ENCODE assay signal across 23 cellular contexts in the genomic region with DNA sequence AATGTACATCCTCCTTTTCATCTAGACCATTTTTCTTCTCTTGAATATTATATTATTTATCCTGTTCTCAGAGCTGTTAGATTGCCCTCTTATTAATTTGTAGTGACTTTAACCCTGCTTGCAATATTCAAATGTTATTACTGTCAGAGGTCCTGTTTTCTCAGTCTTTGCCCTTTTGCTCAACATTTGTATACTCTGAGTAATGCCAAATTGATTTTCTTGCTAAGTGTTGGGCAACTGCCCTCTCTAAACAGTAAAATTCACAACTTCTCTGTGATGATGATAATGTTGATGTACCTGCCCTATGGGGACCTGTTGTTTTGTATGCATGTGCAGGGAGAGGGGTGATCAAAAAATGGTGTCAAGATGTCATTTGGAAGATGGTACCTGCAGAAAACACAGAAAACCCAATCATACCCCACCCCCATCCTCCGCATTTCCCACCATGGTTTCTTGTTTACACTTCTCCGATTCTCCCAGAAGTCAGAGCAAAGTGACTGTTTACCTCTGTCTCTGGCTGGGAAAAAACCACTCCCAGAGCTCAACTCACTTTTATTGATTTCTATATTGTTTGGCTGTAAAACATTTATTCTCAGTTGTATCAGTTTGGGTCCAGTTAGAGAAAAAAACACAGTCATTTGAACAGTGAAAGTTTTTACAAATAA.
DNase-seq lines count a peak whose midpoint lies in the region; ATAC-seq, FAIRE-seq and TF ChIP-seq lines count a peak whose summit lies in the region.
"Had no signal": no experiment of that assay in that cellular context is flagged by ENCODE, and none has a peak within 500 bp of the region (broad histone marks: within the 10 kb centered on the region; RNA-seq: fewer than 3 reads in every experiment).

No MANE protein-coding gene starts in this region.

- CTCF ChIA-PET in Calu3 (lab: Charles Lee) (no interaction called here), HepG2 (lab: Yijun Ruan, JAX; ENCODE audit: low intra/inter-chr PET ratio, low total read pairs) (no interaction called here)

- in situ Hi-C loops in HepG2 (cut with HindIII; ENCODE audit: extremely low pct_ligation_motif_present, low pct_unique_long_range_greater_than_20kb): no loop called here
- in situ Hi-C loops in GM13977 (cut with MboI; ENCODE audit: low pct_unique_long_range_greater_than_20kb, low sequenced_read_pairs, unreplicated experiment): no loop called here

- H2AFZ ChIP-seq in astrocyte (ENCODE audit: low read depth, low read length): no peak overlapping the region
- no peak overlapping the region for H2AFZ ChIP-seq in HepG2 (ENCODE audit: low read length)
- no peak overlapping the region for H2AFZ ChIP-seq in osteoblast (ENCODE audit: low read length)
- H2AFZ ChIP-seq: GM23248 had no signal

- H3K4me1 Mint-ChIP-seq in Calu3 (ENCODE audit: low read depth, unreplicated experiment) (peaks cover 12% of the 10 kb centered on the region), astrocyte (ENCODE audit: low read depth, unreplicated experiment) (no peaks in the 10 kb centered on the region)
- H3K4me1 Mint-ChIP-seq: B cell; CD14-positive monocyte; CD8-positive, alpha-beta memory T cell had no signal

- no peak overlapping the region for H3K4me3 Mint-ChIP-seq in Calu3 (ENCODE audit: low read depth, unreplicated experiment)
- H3K4me3 Mint-ChIP-seq in astrocyte (ENCODE audit: unreplicated experiment): no peak overlapping the region
- H3K4me3 Mint-ChIP-seq: B cell; CD14-positive monocyte; CD4-positive, alpha-beta T cell; CD8-positive, alpha-beta memory T cell had no signal

- FAIRE-seq in astrocyte (lab: Jason Lieb, UNC): peak; percentile 89
- FAIRE-seq in HepG2 (lab: Jason Lieb, UNC): peak; percentile 26
- FAIRE-seq: A204.1, GM12892, H1 had no signal

- H3K9me3 ChIP-seq in astrocyte (ENCODE audit: insufficient read depth, low read depth, low read length) (no peaks in the 10 kb centered on the region), HepG2 (ENCODE audit: low read length) (no peaks in the 10 kb centered on the region), osteoblast (ENCODE audit: low read depth, low read length) (no peaks in the 10 kb centered on the region), BE2C (no peaks in the 10 kb centered on the region)

- no peaks in the 10 kb centered on the region for H3K36me3 ChIP-seq in astrocyte (ENCODE audit: insufficient read depth, low read length)
- H3K36me3 ChIP-seq in HepG2 (replicated peaks in 1 of 2; ENCODE audit: control insufficient read depth in 1 of 2, insufficient read depth in 2 of 2, low read length in 2 of 2): no peaks in the 10 kb centered on the region
- no peaks in the 10 kb centered on the region for H3K36me3 ChIP-seq in osteoblast (ENCODE audit: insufficient read depth, low read length)
- no peaks in the 10 kb centered on the region for H3K36me3 ChIP-seq in BE2C
- H3K36me3 ChIP-seq: BLaER1 treated with 17β-estradiol and CSF1 and Interleukin-3, amounts not matched to agents 10 nM and 100 nM had no signal

- 4% methylated on average over 2 of the region's 2 CpGs for WGBS in HepG2 (ENCODE audit: low lambda C conversion rate)

- POLR2A ChIA-PET in HepG2 (lab: Yijun Ruan, JAX): no interaction called here

- no peak for TF ChIP-seq POLR2A in HepG2 (IDR thresholded peaks at IDR 0.05; ENCODE audit: insufficient read depth in 1 of 2, low read depth in 2 of 2, low read length in 2 of 2)

- no peaks in the 10 kb centered on the region for H3K36me3 Mint-ChIP-seq in Calu3 (ENCODE audit: insufficient read depth, unreplicated experiment)
- no peaks in the 10 kb centered on the region for H3K36me3 Mint-ChIP-seq in astrocyte (ENCODE audit: low read depth, unreplicated experiment)
- H3K36me3 Mint-ChIP-seq: CD14-positive monocyte; CD8-positive, alpha-beta memory T cell had no signal

- DNase-seq in Calu3 (peak; percentile 0), astrocyte (ENCODE audit: low read depth) (no peak), HepG2 (ENCODE audit: low spot score) (peak; percentile 0), osteoblast (ENCODE audit: insufficient read length, low spot score, missing footprints) (peak; percentile 14), GM10266 (ENCODE audit: extremely low spot score) (no peak), GM13977 (ENCODE audit: low spot score) (no peak), BE2C (no peak)
- DNase-seq: CD4-positive, alpha-beta T cell; CD8-positive, alpha-beta memory T cell; DMS53; DMS79 treated with DMSO at 0.1 percent for 48 hours; GF-D8; GM23248; H7; HCEC 1CT had no signal

- no peak for TF ChIP-seq EP300 in HepG2 (IDR thresholded peaks at IDR 0.05; ENCODE audit: low read depth in 2 of 2, low read length in 2 of 2)
- no peak for TF ChIP-seq EP300 in HepG2 (CRISPR knock-in tag; IDR thresholded peaks at IDR 0.05; ENCODE audit: borderline replicate concordance)

- H3K9ac ChIP-seq in astrocyte (ENCODE audit: low read length): no peak overlapping the region
- H3K9ac ChIP-seq in HepG2 (ENCODE audit: insufficient read depth, low read depth, low read length): no peak overlapping the region
- H3K9ac ChIP-seq: BLaER1 treated with 17β-estradiol and CSF1 and Interleukin-3, amounts not matched to agents 10 nM and 100 nM; GM23248 had no signal

- no peaks in the 10 kb centered on the region for H3K27me3 Mint-ChIP-seq in Calu3 (ENCODE audit: unreplicated experiment)
- no peaks in the 10 kb centered on the region for H3K27me3 Mint-ChIP-seq in astrocyte (ENCODE audit: low read depth, unreplicated experiment)
- H3K27me3 Mint-ChIP-seq: B cell; CD4-positive, alpha-beta T cell; CD8-positive, alpha-beta memory T cell had no signal

- BruUV-seq in Calu3 (replicated peaks; lab: Mats Ljungman, UMichigan) (no TSS peak), HepG2 (replicated peaks; lab: Mats Ljungman, UMichigan) (no TSS peak)

- H3K79me2 ChIP-seq in astrocyte (ENCODE audit: insufficient read depth, low read length) (no peaks in the 10 kb centered on the region), HepG2 (ENCODE audit: insufficient read depth, low read length) (no peaks in the 10 kb centered on the region), osteoblast (ENCODE audit: insufficient read depth, low read length) (no peaks in the 10 kb centered on the region)

- TF ChIP-seq CTCF in Calu3 (IDR thresholded peaks at IDR 0.05; ENCODE audit: unreplicated experiment) (no peak), astrocyte (IDR thresholded peaks at IDR 0.05; ENCODE audit: insufficient read depth, low read depth, low read length) (no peak), HepG2 (CRISPR knock-in tag; IDR thresholded peaks at IDR 0.05) (no peak), osteoblast (IDR thresholded peaks at IDR 0.05; ENCODE audit: extremely low read depth, low read depth, low read length) (no peak), GM10266 (IDR thresholded peaks at IDR 0.05; ENCODE audit: control insufficient read depth, insufficient read depth, low read depth, missing control alignments) (no peak), GM13977 (IDR thresholded peaks at IDR 0.05; ENCODE audit: extremely low read depth, insufficient read depth, missing control alignments) (no peak), BE2C (IDR thresholded peaks at IDR 0.05; ENCODE audit: low read depth, low read length) (no peak)

- peaks cover 2% of the 10 kb centered on the region for H3K9me3 Mint-ChIP-seq in Calu3 (ENCODE audit: low read depth, unreplicated experiment)
- H3K9me3 Mint-ChIP-seq in astrocyte (ENCODE audit: unreplicated experiment): no peaks in the 10 kb centered on the region
- H3K9me3 Mint-ChIP-seq: CD4-positive, alpha-beta T cell had no signal

- intact Hi-C loops in Calu3 (cut with micrococcal nuclease; ENCODE audit: unreplicated experiment) (no loop called here), HepG2 (cut with micrococcal nuclease; ENCODE audit: unreplicated experiment) (no loop called here)

- H3K4me3 ChIP-seq in astrocyte (ENCODE audit: insufficient read depth, low read depth, low read length) (no peak overlapping the region), HepG2 (replicated peaks in 1 of 3; ENCODE audit: insufficient read depth in 1 of 3, low read depth in 2 of 3, low read length in 3 of 3) (no peak overlapping the region), osteoblast (ENCODE audit: insufficient read depth, low read length) (no peak overlapping the region), BE2C (ENCODE audit: low read depth, low read length) (no peak overlapping the region)
- H3K4me3 ChIP-seq: BLaER1 treated with 17β-estradiol and CSF1 and Interleukin-3, amounts not matched to agents 10 nM and 100 nM; GM23248 had no signal

- ATAC-seq in HepG2: peak; percentile 86
- ATAC-seq in GM18909 (IDR thresholded peaks at IDR 0.05; ENCODE audit: poor library complexity, unreplicated experiment): no peak

- H3K4me2 ChIP-seq in astrocyte (ENCODE audit: low read length): no peak overlapping the region
- H3K4me2 ChIP-seq in HepG2 (ENCODE audit: low read depth, low read length): 0 out of 2 replicates have a peak overlapping the region, but pooled peaks have one; percentile 18
- H3K4me2 ChIP-seq in osteoblast (ENCODE audit: insufficient read depth, low read length): no peak overlapping the region
- H3K4me2 ChIP-seq: BLaER1 treated with 17β-estradiol and CSF1 and Interleukin-3, amounts not matched to agents 10 nM and 100 nM had no signal

- H4K20me1 ChIP-seq in astrocyte (ENCODE audit: insufficient read depth, low read length) (no peaks in the 10 kb centered on the region), HepG2 (ENCODE audit: insufficient read depth, low read length) (no peaks in the 10 kb centered on the region), osteoblast (ENCODE audit: insufficient read depth, low read length) (no peaks in the 10 kb centered on the region)
- H4K20me1 ChIP-seq: BLaER1 treated with 17β-estradiol and CSF1 and Interleukin-3, amounts not matched to agents 10 nM and 100 nM had no signal

- H3K27ac ChIP-seq in astrocyte (ENCODE audit: low read depth, low read length) (no peak overlapping the region), HepG2 (ENCODE audit: extremely low read length, insufficient read depth, low read length) (no peak overlapping the region), osteoblast (ENCODE audit: low read depth, low read length) (no peak overlapping the region)
- H3K27ac ChIP-seq: 22Rv1; BLaER1 treated with 17β-estradiol and CSF1 and Interleukin-3, amounts not matched to agents 10 nM and 100 nM; GM23248 had no signal

- H3K4me1 ChIP-seq in astrocyte (ENCODE audit: insufficient read depth, low read length) (no peaks in the 10 kb centered on the region), HepG2 (ENCODE audit: insufficient read depth, low read length) (no peaks in the 10 kb centered on the region), osteoblast (ENCODE audit: insufficient read depth, low read length) (no peaks in the 10 kb centered on the region), BE2C (no peaks in the 10 kb centered on the region)
- H3K4me1 ChIP-seq: BLaER1 treated with 17β-estradiol and CSF1 and Interleukin-3, amounts not matched to agents 10 nM and 100 nM had no signal

- TF ChIP-seq RAD21 in HepG2 (CRISPR knock-in tag; IDR thresholded peaks at IDR 0.05): no peak

- H3K27me3 ChIP-seq in astrocyte (ENCODE audit: insufficient read depth, low read length): no peaks in the 10 kb centered on the region
- H3K27me3 ChIP-seq in HepG2 (ENCODE audit: control insufficient read depth in 1 of 2, insufficient read depth in 2 of 2, low read length in 2 of 2): no peaks in the 10 kb centered on the region
- H3K27me3 ChIP-seq in osteoblast (ENCODE audit: insufficient read depth, low read length): no peaks in the 10 kb centered on the region
- H3K27me3 ChIP-seq in BE2C: no peaks in the 10 kb centered on the region
- H3K27me3 ChIP-seq: BLaER1 treated with 17β-estradiol and CSF1 and Interleukin-3, amounts not matched to agents 10 nM and 100 nM had no signal

- no peak overlapping the region for H3K27ac Mint-ChIP-seq in Calu3 (ENCODE audit: unreplicated experiment)
- H3K27ac Mint-ChIP-seq in astrocyte (ENCODE audit: unreplicated experiment): no peak overlapping the region
- H3K27ac Mint-ChIP-seq: B cell; CD14-positive monocyte; CD4-positive, alpha-beta T cell; CD8-positive, alpha-beta memory T cell had no signal

Comparison
In these comparisons a context has a peak if more than half of its experiments do, and no peak if none do; other contexts are left out.
1. DNase-seq: peak in Calu3 (single experiment), HepG2 (single experiment) and osteoblast (single experiment); none in astrocyte (single experiment), GM10266 (single experiment), GM13977 (single experiment) and BE2C (single experiment).